ENCODE assay signal across 25 cellular contexts in the genomic region with DNA sequence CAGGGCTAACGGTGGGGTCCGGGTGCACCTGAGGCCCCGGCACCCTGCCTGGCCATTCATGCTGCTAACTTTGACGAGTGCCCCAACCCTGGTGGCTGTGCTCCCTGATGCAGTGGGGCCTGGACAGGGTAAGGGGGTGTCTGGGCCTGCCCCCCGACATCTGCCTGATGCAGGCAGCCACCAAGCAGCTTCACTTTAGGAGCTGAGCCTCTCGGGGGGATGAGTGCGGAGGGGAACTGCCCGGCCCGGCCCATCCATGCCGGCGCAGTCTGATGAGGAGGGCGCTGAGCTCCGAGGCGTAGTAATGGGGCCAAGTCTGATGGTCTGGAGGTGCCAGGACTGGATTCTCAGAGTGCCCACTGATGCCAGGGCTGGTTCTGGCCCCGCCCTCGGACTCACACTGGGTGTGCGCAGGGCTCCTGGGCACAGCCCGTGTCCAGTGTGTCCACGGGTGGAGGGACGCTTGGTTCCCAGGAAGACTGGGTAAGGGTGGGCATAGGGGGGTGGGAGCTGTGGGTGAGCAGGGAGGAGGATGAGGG. TPM values are rescaled to one million over a fixed set of nuclear protein-coding genes. Genes with fewer than 3 reads are reported as not detected.
DNase-seq lines count a peak whose midpoint lies in the region; ATAC-seq, FAIRE-seq and TF ChIP-seq lines count a peak whose summit lies in the region.
"Had no signal": no experiment of that assay in that cellular context is flagged by ENCODE, and none has a peak within 500 bp of the region (broad histone marks: within the 10 kb centered on the region; RNA-seq: fewer than 3 reads in every experiment).

No MANE protein-coding gene starts in this region.

- peaks cover 6% of the 10 kb centered on the region for H3K27me3 Mint-ChIP-seq in neural progenitor cell (ENCODE audit: insufficient read depth, low read depth)
- H3K27me3 Mint-ChIP-seq: IgD-negative memory B cell had no signal

- H3K9me3 ChIP-seq in HepG2 (ENCODE audit: low read length) (no peaks in the 10 kb centered on the region), right lobe of liver (no peaks in the 10 kb centered on the region), neural progenitor cell (ENCODE audit: low read depth) (no peaks in the 10 kb centered on the region)

- TF ChIP-seq POLR2A in HepG2 (IDR thresholded peaks at IDR 0.05; ENCODE audit: insufficient read depth in 1 of 2, low read depth in 2 of 2, low read length in 2 of 2) (no peak), right lobe of liver (IDR thresholded peaks at IDR 0.05) (no peak)

- CTCF ChIA-PET in HepG2 (lab: Yijun Ruan, JAX; ENCODE audit: low intra/inter-chr PET ratio, low total read pairs): interaction anchor here (1.0 to 2.0 kb wide), 2 partner anchors 16 to 26 kb away, joined by 3 to 13 read pairs; a partner anchor contains a TSS

- ATAC-seq in HepG2 (no peak), right lobe of liver (no peak), left colon (no peak)

- H3K4me1 Mint-ChIP-seq in neural progenitor cell: peaks cover 12% of the 10 kb centered on the region
- H3K4me1 Mint-ChIP-seq: IgD-negative memory B cell had no signal

- no TSS peak for BruUV-seq in HepG2 (replicated peaks; lab: Mats Ljungman, UMichigan)

- H3K27me3 ChIP-seq in HepG2 (ENCODE audit: control insufficient read depth in 1 of 2, insufficient read depth in 2 of 2, low read length in 2 of 2) (peaks cover 0 to 8% of the 10 kb centered on the region in 2 experiments; a peak in 2 of 5 replicates), right lobe of liver (no peaks in the 10 kb centered on the region), neural progenitor cell (no peaks in the 10 kb centered on the region)

- H3F3A ChIP-seq in neural progenitor cell (ENCODE audit: low read depth): peaks cover 21% of the 10 kb centered on the region

- DNase-seq in HepG2 (ENCODE audit: low spot score) (no peak), right lobe of liver (no peak), cerebellum (ENCODE audit: low spot score) (peak; percentile 71), neural progenitor cell (ENCODE audit: low spot score) (no peak), left colon (no peak), NCI-H345 (lab: John Stamatoyannopoulos, UW) (no peak), urothelium cell line (ENCODE audit: low spot score) (no peak), RKO (ENCODE audit: low spot score) (no peak)
- DNase-seq: AML-193, GDM1, Karpas-422, NCI-H1417 treated with DMSO at 0.1 percent for 48 hours, NCI-H187 treated with DMSO at 0.1 percent for 48 hours, NCI-H524 treated with DMSO at 0.1 percent for 48 hours, NCI-H82, OCI-M1, SHP77 had no signal

- 100% methylated on average over 1 of the region's 20 CpGs for WGBS in HepG2 (ENCODE audit: low lambda C conversion rate)
- no CpG with 5 or more reads among the region's 20 CpGs for WGBS in right lobe of liver (ENCODE audit: insufficient coverage, low coverage, low lambda C conversion rate, missing lambda C conversion rate)

- H3K36me3 ChIP-seq in HepG2 (replicated peaks in 1 of 2; ENCODE audit: control insufficient read depth in 1 of 2, insufficient read depth in 2 of 2, low read length in 2 of 2): no peaks in the 10 kb centered on the region
- no peaks in the 10 kb centered on the region for H3K36me3 ChIP-seq in right lobe of liver
- H3K36me3 ChIP-seq in neural progenitor cell: no peaks in the 10 kb centered on the region

- intact Hi-C loops in HepG2 (cut with micrococcal nuclease; ENCODE audit: unreplicated experiment) (no loop called here), right lobe of liver (cut with DNase I) (loop anchor here in 1 of 2 donors (10.0 kb wide), 1 partner anchor 298 kb away; no protein-coding TSS in a partner anchor), left colon (cut with DNase I, micrococcal nuclease) (no loop called here)

- no peaks in the 10 kb centered on the region for H3K9me3 Mint-ChIP-seq in neural progenitor cell
- H3K9me3 Mint-ChIP-seq: IgD-negative memory B cell had no signal

- no peak for FAIRE-seq in HepG2 (lab: Jason Lieb, UNC)
- no peak for FAIRE-seq in urothelium cell line (lab: Jason Lieb, UNC)
- FAIRE-seq: GM18507 had no signal

- H3K4me3 ChIP-seq in HepG2 (replicated peaks in 1 of 3; ENCODE audit: insufficient read depth in 1 of 3, low read depth in 2 of 3, low read length in 3 of 3) (peak overlapping the region in 1 of 3 experiments; percentile 78; a peak in 1 of 6 replicates), right lobe of liver (no peak overlapping the region), neural progenitor cell (no peak overlapping the region)

- no peaks in the 10 kb centered on the region for H3K36me3 Mint-ChIP-seq in neural progenitor cell
- H3K36me3 Mint-ChIP-seq: IgD-negative memory B cell had no signal

- H3K79me2 ChIP-seq in HepG2 (ENCODE audit: insufficient read depth, low read length): no peaks in the 10 kb centered on the region
- H3K79me2 ChIP-seq in neural progenitor cell (ENCODE audit: low read depth): no peaks in the 10 kb centered on the region

- H3K4me1 ChIP-seq in HepG2 (ENCODE audit: insufficient read depth, low read length) (peaks cover 40% of the 10 kb centered on the region), right lobe of liver (no peaks in the 10 kb centered on the region), neural progenitor cell (peaks cover 23% of the 10 kb centered on the region)

- POLR2A ChIA-PET in HepG2 (lab: Yijun Ruan, JAX): interaction anchor here (2.8 kb wide), 1 partner anchor 8 kb away, joined by 37 read pairs; no protein-coding TSS in a partner anchor

- TF ChIP-seq RAD21 in HepG2 (CRISPR knock-in tag; IDR thresholded peaks at IDR 0.05): no peak

- H2AFZ ChIP-seq in HepG2 (ENCODE audit: low read length) (no peak overlapping the region), neural progenitor cell (replicated peaks) (no peak overlapping the region)

- H3K9ac ChIP-seq in HepG2 (ENCODE audit: insufficient read depth, low read depth, low read length) (0 out of 2 replicates have a peak overlapping the region, but pooled peaks have one; percentile 57), neural progenitor cell (peak overlapping the region; percentile 32)

- TF ChIP-seq CTCF in HepG2 (CRISPR knock-in tag; IDR thresholded peaks at IDR 0.05): no peak
- TF ChIP-seq CTCF in right lobe of liver (IDR thresholded peaks at IDR 0.05): no peak
- no peak for TF ChIP-seq CTCF in neural progenitor cell (IDR thresholded peaks at IDR 0.05)

- TF ChIP-seq EP300 in HepG2 (IDR thresholded peaks at IDR 0.05; ENCODE audit: low read depth in 2 of 2, low read length in 2 of 2) (no peak), HepG2 (CRISPR knock-in tag; IDR thresholded peaks at IDR 0.05; ENCODE audit: borderline replicate concordance) (no peak)

- no peak overlapping the region for H3K27ac Mint-ChIP-seq in neural progenitor cell
- H3K27ac Mint-ChIP-seq: IgD-negative memory B cell had no signal

- in situ Hi-C loops in HepG2 (cut with HindIII; ENCODE audit: extremely low pct_ligation_motif_present, low pct_unique_long_range_greater_than_20kb): loop anchor here (25.0 kb wide), 1 partner anchor 290 kb away; no protein-coding TSS in a partner anchor

- no peak overlapping the region for H3K4me3 Mint-ChIP-seq in neural progenitor cell
- H3K4me3 Mint-ChIP-seq: IgD-negative memory B cell had no signal

- H3K4me2 ChIP-seq in HepG2 (ENCODE audit: low read depth, low read length) (peak overlapping the region; percentile 95; the same call in 1 of the 2 replicates), neural progenitor cell (no peak overlapping the region)

- H4K20me1 ChIP-seq in HepG2 (ENCODE audit: insufficient read depth, low read length) (no peaks in the 10 kb centered on the region), neural progenitor cell (ENCODE audit: low read depth) (peaks cover 5% of the 10 kb centered on the region)

- H3K27ac ChIP-seq in HepG2 (ENCODE audit: extremely low read length, insufficient read depth, low read length): no peak overlapping the region
- no peak overlapping the region for H3K27ac ChIP-seq in right lobe of liver
- H3K27ac ChIP-seq in neural progenitor cell: no peak overlapping the region
- H3K27ac ChIP-seq: C4-2B had no signal

RNA-seq across cellular contexts. Expression of a gene that starts 16.5 kb away (rescaled TPM):
- total RNA-seq in HepG2 (2016; rRNA removed; fragmentation: Illumina TruSeq; extraction: Trizol) (5.4 and 8.0 TPM in 2 replicates), right lobe of liver (10 to 100 TPM in 3 of 6 experiments, 1 to 10 TPM in 3; 5.0 to 26.0 (median 10.4) TPM), cerebellum (6.5 TPM), neural progenitor cell (ENCODE audit: low replicate concordance) (3.4 and 15.8 TPM in 2 replicates), left colon (10 to 100 TPM in 1 of 2 donors, 1 to 10 TPM in 1; 10.0 to 10.6 TPM)
- total RNA-seq in HepG2 (2016; cell fraction: cytosol; rRNA removed; fragmentation: Illumina TruSeq; extraction: Trizol; ENCODE audit: low read depth): 8.5 and 9.7 TPM in 2 replicates
- 5.7 and 10.6 TPM in 2 replicates for total RNA-seq in HepG2 (2016; cell fraction: insoluble cytoplasmic fraction; rRNA removed; fragmentation: Illumina TruSeq; extraction: Trizol)
- 8.2 and 10.5 TPM in 2 replicates for total RNA-seq in HepG2 (2016; cell fraction: membrane; rRNA removed; fragmentation: Illumina TruSeq; extraction: Trizol)
- 2.7 and 3.8 TPM in 2 replicates for total RNA-seq in HepG2 (2016; cell fraction: nucleus; rRNA removed; fragmentation: Illumina TruSeq; extraction: Trizol)
- polyA plus RNA-seq in HepG2 (2011; rRNA removed): 3.4 and 4.5 TPM in 2 replicates
- 1.9 and 8.6 TPM in 2 replicates for polyA plus RNA-seq in HepG2 (2011; cell fraction: cytosol; rRNA removed)
- 4.9 and 10.5 TPM in 2 replicates for polyA plus RNA-seq in HepG2 (2011; cell fraction: nucleus; rRNA removed)
- 1.9 and 2.8 TPM in 2 replicates for polyA plus RNA-seq in HepG2 (2012)
- 8.4 and 8.5 TPM in 2 replicates for polyA plus RNA-seq in HepG2 (2016; cell fraction: cytosol; fragmentation: Illumina TruSeq; extraction: Trizol; ENCODE audit: low read depth)
- 4.0 and 5.1 TPM in 2 replicates for polyA plus RNA-seq in HepG2 (2016; cell fraction: insoluble cytoplasmic fraction; fragmentation: Illumina TruSeq; extraction: Trizol; ENCODE audit: low read depth)
- polyA plus RNA-seq in HepG2 (2016; cell fraction: membrane; fragmentation: Illumina TruSeq; extraction: Trizol; ENCODE audit: low read depth): 6.4 and 6.8 TPM in 2 replicates
- polyA plus RNA-seq in HepG2 (2016; cell fraction: nucleus; fragmentation: Illumina TruSeq; extraction: Trizol; ENCODE audit: insufficient read depth, low read depth): 5.5 and 7.2 TPM in 2 replicates
- polyA minus RNA-seq in HepG2 (2011; rRNA and poly(A)+ RNA removed; ENCODE audit: low replicate concordance): 0.90 and 2.5 TPM in 2 replicates
- 1.3 TPM in 1 of 2 replicates, not detected in the other for polyA minus RNA-seq in HepG2 (2011; cell fraction: cytosol; rRNA and poly(A)+ RNA removed)
- polyA minus RNA-seq in HepG2 (2011; cell fraction: nucleus; rRNA and poly(A)+ RNA removed): 2.6 and 2.8 TPM in 2 replicates

RNA-seq across cellular contexts. Expression of a gene that starts 19.7 kb away (rescaled TPM):
- total RNA-seq in HepG2 (2016; rRNA removed; fragmentation: Illumina TruSeq; extraction: Trizol): 0.59 and 1.0 TPM in 2 replicates
- 0.26 and 0.30 TPM in 2 replicates for total RNA-seq in HepG2 (2016; cell fraction: cytosol; rRNA removed; fragmentation: Illumina TruSeq; extraction: Trizol; ENCODE audit: low read depth)
- total RNA-seq in HepG2 (2016; cell fraction: insoluble cytoplasmic fraction; rRNA removed; fragmentation: Illumina TruSeq; extraction: Trizol): 0.55 and 1.1 TPM in 2 replicates
- total RNA-seq in HepG2 (2016; cell fraction: membrane; rRNA removed; fragmentation: Illumina TruSeq; extraction: Trizol): 0.53 and 0.72 TPM in 2 replicates
- total RNA-seq in HepG2 (2016; cell fraction: nucleus; rRNA removed; fragmentation: Illumina TruSeq; extraction: Trizol): 0.72 and 0.81 TPM in 2 replicates
- 2.4 and 3.4 TPM in 2 replicates for polyA plus RNA-seq in HepG2 (2011; rRNA removed)
- 1.6 and 2.7 TPM in 2 replicates for polyA plus RNA-seq in HepG2 (2011; cell fraction: cytosol; rRNA removed)
- polyA plus RNA-seq in HepG2 (2011; cell fraction: nucleus; rRNA removed): 11.3 and 15.0 TPM in 2 replicates
- polyA plus RNA-seq in HepG2 (2012): 1.2 and 1.6 TPM in 2 replicates
- polyA plus RNA-seq in HepG2 (2016; cell fraction: cytosol; fragmentation: Illumina TruSeq; extraction: Trizol; ENCODE audit: low read depth): 0.28 and 0.43 TPM in 2 replicates
- polyA plus RNA-seq in HepG2 (2016; cell fraction: insoluble cytoplasmic fraction; fragmentation: Illumina TruSeq; extraction: Trizol; ENCODE audit: low read depth): 0.72 and 1.2 TPM in 2 replicates
- polyA plus RNA-seq in HepG2 (2016; cell fraction: membrane; fragmentation: Illumina TruSeq; extraction: Trizol; ENCODE audit: low read depth): 0.61 and 1.2 TPM in 2 replicates
- 3.5 and 3.8 TPM in 2 replicates for polyA plus RNA-seq in HepG2 (2016; cell fraction: nucleus; fragmentation: Illumina TruSeq; extraction: Trizol; ENCODE audit: insufficient read depth, low read depth)
- polyA minus RNA-seq in HepG2 (2011; rRNA and poly(A)+ RNA removed; ENCODE audit: low replicate concordance): 2.9 and 5.8 TPM in 2 replicates
- 1.4 and 1.6 TPM in 2 replicates for polyA minus RNA-seq in HepG2 (2011; cell fraction: cytosol; rRNA and poly(A)+ RNA removed)
- 1.7 TPM in 2 replicates for polyA minus RNA-seq in HepG2 (2011; cell fraction: nucleus; rRNA and poly(A)+ RNA removed)
- 1 to 10 TPM; 1.3 to 4.8 (median 4.1) TPM for total RNA-seq in right lobe of liver
- total RNA-seq in cerebellum: 48.0 TPM
- 6.2 and 39.7 TPM in 2 replicates for total RNA-seq in neural progenitor cell (ENCODE audit: low replicate concordance)
- total RNA-seq in left colon: 1 to 10 TPM; 2.0 to 3.1 TPM
- polyA plus RNA-seq: IgD-negative memory B cell had no signal

RNA-seq across cellular contexts. Expression of a gene that starts 26.5 kb away (rescaled TPM):
- total RNA-seq in HepG2 (2016; rRNA removed; fragmentation: Illumina TruSeq; extraction: Trizol) (3.6 and 7.4 TPM in 2 replicates), right lobe of liver (1 to 10 TPM in 3 of 6 experiments, under 1 TPM in 3; 0.48 to 1.6 (median 1.1) TPM), cerebellum (1.9 TPM), neural progenitor cell (ENCODE audit: low replicate concordance) (0.96 TPM in 1 of 2 replicates, not detected in the other), left colon (1 to 10 TPM in 1 of 2 donors, under 1 TPM in 1; 0.52 to 1.9 TPM)
- total RNA-seq in HepG2 (2016; cell fraction: cytosol; rRNA removed; fragmentation: Illumina TruSeq; extraction: Trizol; ENCODE audit: low read depth): 2.1 TPM in 2 replicates
- 3.4 and 7.7 TPM in 2 replicates for total RNA-seq in HepG2 (2016; cell fraction: insoluble cytoplasmic fraction; rRNA removed; fragmentation: Illumina TruSeq; extraction: Trizol)
- 1.7 and 2.5 TPM in 2 replicates for total RNA-seq in HepG2 (2016; cell fraction: membrane; rRNA removed; fragmentation: Illumina TruSeq; extraction: Trizol)
- 7.9 and 8.9 TPM in 2 replicates for total RNA-seq in HepG2 (2016; cell fraction: nucleus; rRNA removed; fragmentation: Illumina TruSeq; extraction: Trizol)
- 3.3 and 7.2 TPM in 2 replicates for polyA plus RNA-seq in HepG2 (2011; rRNA removed)
- 1.3 and 2.2 TPM in 2 replicates for polyA plus RNA-seq in HepG2 (2011; cell fraction: cytosol; rRNA removed)
- 51.0 and 60.5 TPM in 2 replicates for polyA plus RNA-seq in HepG2 (2011; cell fraction: nucleus; rRNA removed)
- 2.6 and 4.5 TPM in 2 replicates for polyA plus RNA-seq in HepG2 (2012)
- polyA plus RNA-seq in HepG2 (2016; cell fraction: cytosol; fragmentation: Illumina TruSeq; extraction: Trizol; ENCODE audit: low read depth): 0.79 and 1.0 TPM in 2 replicates
- polyA plus RNA-seq in HepG2 (2016; cell fraction: insoluble cytoplasmic fraction; fragmentation: Illumina TruSeq; extraction: Trizol; ENCODE audit: low read depth): 2.6 and 5.2 TPM in 2 replicates
- polyA plus RNA-seq in HepG2 (2016; cell fraction: membrane; fragmentation: Illumina TruSeq; extraction: Trizol; ENCODE audit: low read depth): 0.66 and 0.74 TPM in 2 replicates
- polyA plus RNA-seq in HepG2 (2016; cell fraction: nucleus; fragmentation: Illumina TruSeq; extraction: Trizol; ENCODE audit: insufficient read depth, low read depth): 23.4 and 24.3 TPM in 2 replicates
- polyA minus RNA-seq in HepG2 (2011; rRNA and poly(A)+ RNA removed; ENCODE audit: low replicate concordance): 2.0 and 6.6 TPM in 2 replicates
- polyA minus RNA-seq in HepG2 (2011; cell fraction: cytosol; rRNA and poly(A)+ RNA removed): 0.62 and 0.99 TPM in 2 replicates
- 8.3 and 8.4 TPM in 2 replicates for polyA minus RNA-seq in HepG2 (2011; cell fraction: nucleus; rRNA and poly(A)+ RNA removed)
- total RNA-seq: RPMI7951 had no signal

RNA-seq across cellular contexts. Expression of a gene that starts 43.1 kb away (rescaled TPM):
- 0.13 TPM in 1 of 2 replicates, not detected in the other for total RNA-seq in HepG2 (2016; rRNA removed; fragmentation: Illumina TruSeq; extraction: Trizol)
- not detected in 2 replicates for total RNA-seq in HepG2 (2016; cell fraction: cytosol; rRNA removed; fragmentation: Illumina TruSeq; extraction: Trizol; ENCODE audit: low read depth)
- total RNA-seq in HepG2 (2016; cell fraction: insoluble cytoplasmic fraction; rRNA removed; fragmentation: Illumina TruSeq; extraction: Trizol): 0.09 TPM in 1 of 2 replicates, not detected in the other
- 0.10 TPM in 1 of 2 replicates, not detected in the other for total RNA-seq in HepG2 (2016; cell fraction: membrane; rRNA removed; fragmentation: Illumina TruSeq; extraction: Trizol)
- 0.16 and 0.28 TPM in 2 replicates for total RNA-seq in HepG2 (2016; cell fraction: nucleus; rRNA removed; fragmentation: Illumina TruSeq; extraction: Trizol)
- polyA plus RNA-seq in HepG2 (2011; rRNA removed): 0.03 and 0.09 TPM in 2 replicates
- 0.01 and 0.03 TPM in 2 replicates for polyA plus RNA-seq in HepG2 (2011; cell fraction: cytosol; rRNA removed)
- polyA plus RNA-seq in HepG2 (2011; cell fraction: nucleus; rRNA removed): 0.45 and 0.48 TPM in 2 replicates
- 0.04 TPM in 1 of 2 replicates, not detected in the other for polyA plus RNA-seq in HepG2 (2012)
- polyA plus RNA-seq in HepG2 (2016; cell fraction: cytosol; fragmentation: Illumina TruSeq; extraction: Trizol; ENCODE audit: low read depth): not detected in 2 replicates
- not detected in 2 replicates for polyA plus RNA-seq in HepG2 (2016; cell fraction: insoluble cytoplasmic fraction; fragmentation: Illumina TruSeq; extraction: Trizol; ENCODE audit: low read depth)
- 0.08 TPM in 1 of 2 replicates, not detected in the other for polyA plus RNA-seq in HepG2 (2016; cell fraction: membrane; fragmentation: Illumina TruSeq; extraction: Trizol; ENCODE audit: low read depth)
- polyA plus RNA-seq in HepG2 (2016; cell fraction: nucleus; fragmentation: Illumina TruSeq; extraction: Trizol; ENCODE audit: insufficient read depth, low read depth): 0.14 and 0.17 TPM in 2 replicates
- 0.20 and 0.49 TPM in 2 replicates for polyA minus RNA-seq in HepG2 (2011; rRNA and poly(A)+ RNA removed; ENCODE audit: low replicate concordance)
- polyA minus RNA-seq in HepG2 (2011; cell fraction: cytosol; rRNA and poly(A)+ RNA removed): not detected in 2 replicates
- polyA minus RNA-seq in HepG2 (2011; cell fraction: nucleus; rRNA and poly(A)+ RNA removed): 0.39 and 0.50 TPM in 2 replicates
- total RNA-seq in right lobe of liver: under 1 TPM in 3 of 6 experiments, not detected in 3; 0.09 to 0.80 (median 0.62) TPM
- total RNA-seq in cerebellum: 0.09 TPM
- 0.09 TPM in 1 of 2 replicates, not detected in the other for total RNA-seq in neural progenitor cell (ENCODE audit: low replicate concordance)
- total RNA-seq in left colon: under 1 TPM; 0.52 to 0.67 TPM
- total RNA-seq: Daoy, H4, M059J, RPMI7951 had no signal
- polyA plus RNA-seq: AG04450 had no signal

RNA-seq across cellular contexts. Expression of a gene that starts 53.0 kb away (rescaled TPM):
- total RNA-seq in HepG2 (2016; rRNA removed; fragmentation: Illumina TruSeq; extraction: Trizol) (4.3 and 6.0 TPM in 2 replicates), right lobe of liver (1 to 10 TPM; 3.8 to 6.5 (median 5.4) TPM), cerebellum (6.3 TPM), neural progenitor cell (ENCODE audit: low replicate concordance) (6.8 and 16.5 TPM in 2 replicates), left colon (1 to 10 TPM; 6.7 to 8.1 TPM)
- total RNA-seq in HepG2 (2016; cell fraction: cytosol; rRNA removed; fragmentation: Illumina TruSeq; extraction: Trizol; ENCODE audit: low read depth): 0.51 and 0.88 TPM in 2 replicates
- total RNA-seq in HepG2 (2016; cell fraction: insoluble cytoplasmic fraction; rRNA removed; fragmentation: Illumina TruSeq; extraction: Trizol): 3.9 and 6.1 TPM in 2 replicates
- 1.5 TPM in 2 replicates for total RNA-seq in HepG2 (2016; cell fraction: membrane; rRNA removed; fragmentation: Illumina TruSeq; extraction: Trizol)
- total RNA-seq in HepG2 (2016; cell fraction: nucleus; rRNA removed; fragmentation: Illumina TruSeq; extraction: Trizol): 7.0 and 9.4 TPM in 2 replicates
- 2.0 and 3.3 TPM in 2 replicates for polyA plus RNA-seq in HepG2 (2011; rRNA removed)
- polyA plus RNA-seq in HepG2 (2011; cell fraction: cytosol; rRNA removed): 1.0 and 1.7 TPM in 2 replicates
- 20.5 and 27.4 TPM in 2 replicates for polyA plus RNA-seq in HepG2 (2011; cell fraction: nucleus; rRNA removed)
- 3.3 TPM in 2 replicates for polyA plus RNA-seq in HepG2 (2012)
- 0.61 and 0.67 TPM in 2 replicates for polyA plus RNA-seq in HepG2 (2016; cell fraction: cytosol; fragmentation: Illumina TruSeq; extraction: Trizol; ENCODE audit: low read depth)
- 3.3 and 4.8 TPM in 2 replicates for polyA plus RNA-seq in HepG2 (2016; cell fraction: insoluble cytoplasmic fraction; fragmentation: Illumina TruSeq; extraction: Trizol; ENCODE audit: low read depth)
- 1.2 and 1.3 TPM in 2 replicates for polyA plus RNA-seq in HepG2 (2016; cell fraction: membrane; fragmentation: Illumina TruSeq; extraction: Trizol; ENCODE audit: low read depth)
- polyA plus RNA-seq in HepG2 (2016; cell fraction: nucleus; fragmentation: Illumina TruSeq; extraction: Trizol; ENCODE audit: insufficient read depth, low read depth): 37.0 and 38.1 TPM in 2 replicates
- polyA minus RNA-seq in HepG2 (2011; rRNA and poly(A)+ RNA removed; ENCODE audit: low replicate concordance): 1.5 and 5.2 TPM in 2 replicates
- polyA minus RNA-seq in HepG2 (2011; cell fraction: cytosol; rRNA and poly(A)+ RNA removed): 0.53 and 1.1 TPM in 2 replicates
- polyA minus RNA-seq in HepG2 (2011; cell fraction: nucleus; rRNA and poly(A)+ RNA removed): 6.3 and 6.8 TPM in 2 replicates
